ENCODE assay signal across 8 cellular contexts in the genomic region with DNA sequence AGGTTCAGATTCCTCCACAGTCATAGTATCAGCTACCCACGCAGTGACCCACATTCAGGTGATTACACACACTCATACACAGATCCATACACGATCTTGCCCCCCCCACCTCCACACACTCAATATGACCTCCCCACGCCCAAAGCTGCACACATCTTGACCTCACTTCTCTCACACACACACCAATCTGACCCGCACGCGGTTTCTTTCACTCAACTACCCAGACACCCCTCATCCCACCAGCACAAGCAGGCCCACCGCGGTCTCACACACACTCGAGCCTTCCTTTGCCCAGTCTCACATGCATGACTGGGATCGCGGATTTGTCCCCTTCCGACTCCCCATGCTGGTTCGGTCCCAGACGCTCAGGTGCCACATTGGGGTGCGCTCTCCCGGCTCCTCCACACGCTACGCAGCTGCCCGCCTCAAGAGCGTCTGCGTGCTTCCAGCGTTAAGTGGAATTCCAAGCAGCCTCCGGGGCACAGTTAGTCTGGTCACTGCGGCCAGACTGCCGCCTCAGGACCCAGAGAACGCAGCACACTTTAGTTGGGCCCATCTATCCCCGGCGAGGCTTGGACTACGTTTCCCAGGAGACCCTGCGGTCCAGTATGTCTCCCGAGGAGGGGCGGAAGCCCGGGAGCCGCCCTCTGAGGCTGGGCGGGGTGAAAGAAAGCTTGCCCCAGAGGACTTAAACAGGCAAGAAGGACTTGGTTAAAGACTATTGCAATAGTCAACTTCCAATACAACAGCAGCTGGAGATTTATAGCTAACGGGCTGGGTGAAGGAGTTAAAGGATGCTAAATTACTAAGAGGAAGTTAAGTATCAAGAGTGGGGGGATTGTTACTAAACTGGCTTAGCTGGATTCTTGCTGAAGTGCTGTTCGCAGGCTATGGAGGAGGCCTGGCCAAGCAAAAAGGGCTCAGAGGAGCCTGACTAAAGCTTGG. TPM values are rescaled to one million over a fixed set of nuclear protein-coding genes. Genes with fewer than 3 reads are reported as not detected.
DNase-seq lines count a peak whose midpoint lies in the region; ATAC-seq and TF ChIP-seq lines count a peak whose summit lies in the region.

No MANE protein-coding gene starts in this region.

- peaks cover 44 to 56% of the 10 kb centered on the region in 2 experiments for H3K36me3 ChIP-seq in HEK293 (ENCODE audit: control insufficient read depth in 2 of 2, insufficient read depth in 1 of 2, low read length in 2 of 2)
- H3K36me3 ChIP-seq in ovary: no peaks in the 10 kb centered on the region
- peaks cover 5% of the 10 kb centered on the region for H3K36me3 ChIP-seq in thymus (ENCODE audit: control insufficient read depth, insufficient read depth)

- H3K27ac ChIP-seq in HEK293 (ENCODE audit: extremely low read depth, low read depth, low read length) (peak overlapping the region; percentile 66; the same call in 1 of the 2 replicates), ovary (peak overlapping the region; percentile 55 to 74), thymus (ENCODE audit: low read depth) (peak overlapping the region; percentile 91)

- DNase-seq in GM04503 (ENCODE audit: low read depth) (peak; percentile 75), NB4 (ENCODE audit: low read depth) (peak; percentile 90), SKM-1 (lab: John Stamatoyannopoulos, UW; ENCODE audit: unreplicated experiment) (peak; percentile 86), Right ventricle myocardium inferior (ENCODE audit: missing footprints) (peak; percentile 96), ovary (peak; percentile 84 to 90 (median 86))
- peak; percentile 69 for DNase-seq in activated naive CD8-positive, alpha-beta T cell treated with anti-CD3 and anti-CD28 coated beads, Interleukin-2, amount 50 U/mL, for 16 hours (ENCODE audit: low read depth, low spot score)

- POLR2A ChIA-PET in HEK293 (lab: Yijun Ruan, JAX): interaction anchor here (0.5 to 3.8 kb wide), 29 partner anchors 8 to 930 kb away, joined by 3 to 122 read pairs (median 7); a partner anchor contains a TSS

- intact Hi-C loops in Right ventricle myocardium inferior (cut with DNase I) (loop anchor here (1.0 to 2.0 kb wide), 2 partner anchors 12 to 77 kb away; a partner anchor contains a TSS), ovary (cut with DNase I) (no loop called here)

- TF ChIP-seq POLR2A in NB4 (IDR thresholded peaks at IDR 0.05; ENCODE audit: extremely low read depth, insufficient read length) (peak; percentile 48), ovary (IDR thresholded peaks at IDR 0.05) (peak; percentile 40)

- 0 to 1% (median 1%) methylated on average over 37 of the region's 37 CpGs for WGBS in ovary, 3 donors
- under 1% methylated on average over 37 of the region's 37 CpGs for WGBS in thymus

- peak; percentile 98 for ATAC-seq in Right ventricle myocardium inferior

- peak; percentile 37 for TF ChIP-seq EP300 in ovary (IDR thresholded peaks at IDR 0.05)

- H3K9me3 ChIP-seq in HEK293 (ENCODE audit: control insufficient read depth, insufficient read depth, low read depth, low read length): peaks cover 16% of the 10 kb centered on the region
- no peaks in the 10 kb centered on the region for H3K9me3 ChIP-seq in ovary
- H3K9me3 ChIP-seq in thymus (ENCODE audit: control insufficient read depth): peaks cover 2% of the 10 kb centered on the region

- H3K27me3 ChIP-seq in ovary: no peaks in the 10 kb centered on the region
- H3K27me3 ChIP-seq in thymus (ENCODE audit: control insufficient read depth, insufficient read depth): no peaks in the 10 kb centered on the region

- TF ChIP-seq CTCF in HEK293 (tag by site-specific recombination; IDR thresholded peaks at IDR 0.05): peak; percentile 73; the same call in 1 of the 2 replicates
- no peak for TF ChIP-seq CTCF in NB4 (IDR thresholded peaks at IDR 0.05; ENCODE audit: low read depth, low read length)
- no peak for TF ChIP-seq CTCF in ovary (IDR thresholded peaks at IDR 0.05)

- H3K4me3 ChIP-seq in HEK293 (ENCODE audit: low read depth, low read length): peak overlapping the region; percentile 66
- peak overlapping the region; percentile 79 for H3K4me3 ChIP-seq in NB4 (ENCODE audit: low read depth, low read length)
- peak overlapping the region; percentile 88 for H3K4me3 ChIP-seq in ovary
- peak overlapping the region; percentile 75 for H3K4me3 ChIP-seq in thymus (ENCODE audit: low read length)

- CTCF ChIA-PET in HEK293 (lab: Yijun Ruan, JAX): interaction anchor here (0.6 to 1.3 kb wide), 10 partner anchors 9 to 835 kb away, joined by 3 to 7 read pairs (median 3); a partner anchor contains a TSS

- peaks cover 6% of the 10 kb centered on the region; the same call in 1 of the 2 replicates for H3K4me1 ChIP-seq in HEK293 (ENCODE audit: control insufficient read depth, insufficient read depth, low read length)
- H3K4me1 ChIP-seq in ovary (ENCODE audit: insufficient read depth): peaks cover 5% of the 10 kb centered on the region
- peaks cover 12% of the 10 kb centered on the region for H3K4me1 ChIP-seq in thymus (ENCODE audit: control insufficient read depth, insufficient read depth, low read length)

TF ChIP-seq in HEK293, 187 proteins besides CTCF, POLR2A, EP300 and RAD21 (continues in another document):
- no peak for TF ChIP-seq TRIM28 (IDR thresholded peaks at IDR 0.05; ENCODE audit: borderline replicate concordance, low read length)
- TF ChIP-seq, protein P1, sequence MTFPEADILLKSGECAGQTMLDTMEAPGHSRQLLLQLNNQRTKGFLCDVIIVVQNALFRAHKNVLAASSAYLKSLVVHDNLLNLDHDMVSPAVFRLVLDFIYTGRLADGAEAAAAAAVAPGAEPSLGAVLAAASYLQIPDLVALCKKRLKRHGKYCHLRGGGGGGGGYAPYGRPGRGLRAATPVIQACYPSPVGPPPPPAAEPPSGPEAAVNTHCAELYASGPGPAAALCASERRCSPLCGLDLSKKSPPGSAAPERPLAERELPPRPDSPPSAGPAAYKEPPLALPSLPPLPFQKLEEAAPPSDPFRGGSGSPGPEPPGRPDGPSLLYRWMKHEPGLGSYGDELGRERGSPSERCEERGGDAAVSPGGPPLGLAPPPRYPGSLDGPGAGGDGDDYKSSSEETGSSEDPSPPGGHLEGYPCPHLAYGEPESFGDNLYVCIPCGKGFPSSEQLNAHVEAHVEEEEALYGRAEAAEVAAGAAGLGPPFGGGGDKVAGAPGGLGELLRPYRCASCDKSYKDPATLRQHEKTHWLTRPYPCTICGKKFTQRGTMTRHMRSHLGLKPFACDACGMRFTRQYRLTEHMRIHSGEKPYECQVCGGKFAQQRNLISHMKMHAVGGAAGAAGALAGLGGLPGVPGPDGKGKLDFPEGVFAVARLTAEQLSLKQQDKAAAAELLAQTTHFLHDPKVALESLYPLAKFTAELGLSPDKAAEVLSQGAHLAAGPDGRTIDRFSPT (tag by site-specific recombination; IDR thresholded peaks at IDR 0.05): no peak
- TF ChIP-seq ZNF777 (tag by site-specific recombination; IDR thresholded peaks at IDR 0.05; ENCODE audit: borderline replicate concordance): no peak; the same call in 1 of the 2 replicates
- peak; percentile 59; the same call in 1 of the 2 replicates for TF ChIP-seq BCL11A (tag by site-specific recombination; IDR thresholded peaks at IDR 0.05; ENCODE audit: low read depth)
- no peak for TF ChIP-seq ZNF623 (tag by site-specific recombination; IDR thresholded peaks at IDR 0.05)
- TF ChIP-seq, protein P2, sequence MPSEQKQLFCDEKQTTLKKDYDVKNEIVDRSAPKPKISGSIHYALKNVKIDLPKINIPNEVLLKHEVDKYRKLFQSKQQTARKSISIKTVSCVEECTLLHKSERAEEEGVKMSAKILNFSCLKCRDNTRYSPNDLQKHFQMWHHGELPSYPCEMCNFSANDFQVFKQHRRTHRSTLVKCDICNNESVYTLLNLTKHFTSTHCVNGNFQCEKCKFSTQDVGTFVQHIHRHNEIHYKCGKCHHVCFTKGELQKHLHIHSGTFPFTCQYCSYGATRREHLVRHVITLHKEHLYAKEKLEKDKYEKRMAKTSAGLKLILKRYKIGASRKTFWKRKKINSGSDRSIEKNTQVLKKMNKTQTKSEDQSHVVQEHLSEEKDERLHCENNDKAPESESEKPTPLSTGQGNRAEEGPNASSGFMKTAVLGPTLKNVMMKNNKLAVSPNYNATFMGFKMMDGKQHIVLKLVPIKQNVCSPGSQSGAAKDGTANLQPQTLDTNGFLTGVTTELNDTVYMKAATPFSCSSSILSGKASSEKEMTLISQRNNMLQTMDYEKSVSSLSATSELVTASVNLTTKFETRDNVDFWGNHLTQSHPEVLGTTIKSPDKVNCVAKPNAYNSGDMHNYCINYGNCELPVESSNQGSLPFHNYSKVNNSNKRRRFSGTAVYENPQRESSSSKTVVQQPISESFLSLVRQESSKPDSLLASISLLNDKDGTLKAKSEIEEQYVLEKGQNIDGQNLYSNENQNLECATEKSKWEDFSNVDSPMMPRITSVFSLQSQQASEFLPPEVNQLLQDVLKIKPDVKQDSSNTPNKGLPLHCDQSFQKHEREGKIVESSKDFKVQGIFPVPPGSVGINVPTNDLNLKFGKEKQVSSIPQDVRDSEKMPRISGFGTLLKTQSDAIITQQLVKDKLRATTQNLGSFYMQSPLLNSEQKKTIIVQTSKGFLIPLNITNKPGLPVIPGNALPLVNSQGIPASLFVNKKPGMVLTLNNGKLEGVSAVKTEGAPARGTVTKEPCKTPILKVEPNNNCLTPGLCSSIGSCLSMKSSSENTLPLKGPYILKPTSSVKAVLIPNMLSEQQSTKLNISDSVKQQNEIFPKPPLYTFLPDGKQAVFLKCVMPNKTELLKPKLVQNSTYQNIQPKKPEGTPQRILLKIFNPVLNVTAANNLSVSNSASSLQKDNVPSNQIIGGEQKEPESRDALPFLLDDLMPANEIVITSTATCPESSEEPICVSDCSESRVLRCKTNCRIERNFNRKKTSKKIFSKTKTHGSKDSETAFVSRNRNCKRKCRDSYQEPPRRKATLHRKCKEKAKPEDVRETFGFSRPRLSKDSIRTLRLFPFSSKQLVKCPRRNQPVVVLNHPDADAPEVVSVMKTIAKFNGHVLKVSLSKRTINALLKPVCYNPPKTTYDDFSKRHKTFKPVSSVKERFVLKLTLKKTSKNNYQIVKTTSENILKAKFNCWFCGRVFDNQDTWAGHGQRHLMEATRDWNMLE (tag by site-specific recombination; conservative IDR thresholded peaks at IDR 0.05; ENCODE audit: low read depth): no peak

RNA-seq across cellular contexts. Expression of a gene that starts 0.7 kb away (rescaled TPM):
- total RNA-seq in Right ventricle myocardium inferior (3.1 TPM), ovary (10 to 100 TPM in 2 of 7 donors, 1 to 10 TPM in 5; 3.2 to 14.1 (median 9.2) TPM)
- polyA plus RNA-seq in ovary (1 to 10 TPM; 3.5 to 5.9 TPM), thymus (6.2 TPM)

RNA-seq across cellular contexts. Expression of a gene that starts 11.8 kb away (rescaled TPM):
- total RNA-seq in Right ventricle myocardium inferior (8.3 TPM), ovary (10 to 100 TPM in 1 of 7 donors, 1 to 10 TPM in 6; 3.6 to 11.8 (median 8.3) TPM)
- polyA plus RNA-seq in ovary (1 to 10 TPM; 3.5 to 4.5 TPM), thymus (4.8 TPM)

Comparison
In these comparisons a context has a peak if more than half of its experiments do, and no peak if none do; other contexts are left out.
1. Peak in every context shown above with its lines: DNase-seq, ATAC-seq, H3K4me3 ChIP-seq and H3K27ac ChIP-seq.